In the genomic region with DNA sequence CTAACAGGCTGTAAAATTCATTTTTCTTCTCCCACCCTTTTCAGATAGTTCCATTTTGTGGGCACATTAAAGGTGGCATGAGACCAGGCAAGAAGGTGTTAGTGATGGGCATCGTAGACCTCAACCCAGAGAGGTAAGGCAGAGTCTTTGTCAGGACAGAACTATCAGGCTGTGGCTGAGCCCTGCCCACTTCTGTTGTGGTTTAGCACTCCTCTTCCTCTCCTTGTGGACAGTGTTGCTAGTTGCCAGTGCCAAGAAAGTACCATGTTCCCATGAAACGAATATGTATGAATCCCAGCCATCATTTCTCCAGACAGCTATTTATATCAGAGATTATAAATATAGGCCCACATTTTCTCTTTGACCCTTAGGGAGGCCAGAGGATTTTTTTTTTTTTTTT, we compare ENCODE assay signal across 8 cellular contexts. TPM values are rescaled to one million over a fixed set of nuclear protein-coding genes. Genes with fewer than 3 reads are reported as not detected.
A peak's percentile ranks its signal among the peaks of the same experiment; 100 is the strongest.
DNase-seq lines count a peak whose midpoint lies in the region; ATAC-seq and TF ChIP-seq lines count a peak whose summit lies in the region.

No MANE protein-coding gene starts in this region.

- H3K9ac ChIP-seq in BLaER1 treated with 17β-estradiol and CSF1 and Interleukin-3, amounts not matched to agents 10 nM and 100 nM, result no peak overlapping the region
- H3K9ac ChIP-seq in HUES48 (ENCODE audit: low read depth, low read length), result no peak overlapping the region

- POLR2A ChIA-PET in naive thymus-derived CD4-positive, alpha-beta T cell (lab: Charles Lee), result no interaction called here

- no peaks in the 10 kb centered on the region for H3K36me3 ChIP-seq in BLaER1 treated with 17β-estradiol and CSF1 and Interleukin-3, amounts not matched to agents 10 nM and 100 nM
- H3K36me3 ChIP-seq in HUES48 (ENCODE audit: control insufficient read depth, insufficient read depth, low read length), result peaks cover 47% of the 10 kb centered on the region
- no peaks in the 10 kb centered on the region for H3K36me3 ChIP-seq in breast epithelium
- H3K36me3 ChIP-seq in naive thymus-derived CD4-positive, alpha-beta T cell (ENCODE audit: control insufficient read depth in 2 of 3, insufficient read depth in 3 of 3, low read length in 3 of 3), result no peaks in the 10 kb centered on the region

- H3K4me1 Mint-ChIP-seq in naive thymus-derived CD4-positive, alpha-beta T cell, result peaks cover 0 to 16% (median 11%) of the 10 kb centered on the region in 7 donors

- no peak overlapping the region for H3K27ac ChIP-seq in BLaER1 treated with 17β-estradiol and CSF1 and Interleukin-3, amounts not matched to agents 10 nM and 100 nM
- H3K27ac ChIP-seq in HUES48 (ENCODE audit: low read depth, low read length) (no peak overlapping the region), breast epithelium (peak overlapping the region; percentile 97 to 99)
- no peak overlapping the region for H3K27ac ChIP-seq in naive thymus-derived CD4-positive, alpha-beta T cell (ENCODE audit: low read depth, low read length)

- peak overlapping the region in 10 of 11 experiments; percentile 21 to 97 (median 96); a peak in 9 of 22 replicates for H3K4me2 ChIP-seq in BLaER1 treated with 17β-estradiol and CSF1 and Interleukin-3, amounts not matched to agents 10 nM and 100 nM

- DNase-seq in breast epithelium (ENCODE audit: low spot score in 2 of 2), result no peak
- no peak for DNase-seq in naive thymus-derived CD4-positive, alpha-beta T cell
- DNase-seq in NK-92 treated with Interleukin-12 subunit alpha and Interleukin-12 subunit beta, amount 100 ng/mL, for 24 hours (lab: John Stamatoyannopoulos, UW), result no peak
- no peak for DNase-seq in NOMO-1 (lab: John Stamatoyannopoulos, UW; ENCODE audit: unreplicated experiment in 2 of 2)
- no peak for DNase-seq in NCI-H1930 (lab: John Stamatoyannopoulos, UW)
- DNase-seq in NCI-H526 (lab: John Stamatoyannopoulos, UW), result no peak

- peaks cover 0 to 3% (median 0%) of the 10 kb centered on the region in 11 donors for H3K9me3 Mint-ChIP-seq in naive thymus-derived CD4-positive, alpha-beta T cell

- peak overlapping the region; percentile 75 to 91 (median 86) for H3K4me3 Mint-ChIP-seq in naive thymus-derived CD4-positive, alpha-beta T cell

- TF ChIP-seq POLR2A in breast epithelium (IDR thresholded peaks at IDR 0.05), result no peak

- peaks cover 0 to 50% (median 8%) of the 10 kb centered on the region in 5 donors for H3K27me3 Mint-ChIP-seq in naive thymus-derived CD4-positive, alpha-beta T cell

- H3K27ac Mint-ChIP-seq in naive thymus-derived CD4-positive, alpha-beta T cell, result peak overlapping the region in 4 of 9 donors; percentile 34 to 62 (median 56)

- H3K27me3 ChIP-seq in BLaER1 treated with 17β-estradiol and CSF1 and Interleukin-3, amounts not matched to agents 10 nM and 100 nM, result peaks cover 17 to 41% (median 27%) of the 10 kb centered on the region in 11 experiments; a peak in 21 of 22 replicates
- H3K27me3 ChIP-seq in HUES48 (ENCODE audit: control insufficient read depth, insufficient read depth, low read length), result no peaks in the 10 kb centered on the region
- H3K27me3 ChIP-seq in breast epithelium, result no peaks in the 10 kb centered on the region
- H3K27me3 ChIP-seq in naive thymus-derived CD4-positive, alpha-beta T cell (ENCODE audit: control insufficient read depth in 2 of 2, insufficient read depth in 2 of 2, low read length in 2 of 2), result peaks cover 0 to 2% of the 10 kb centered on the region in 2 donors

- intact Hi-C loops in breast epithelium (cut with DNase I; ENCODE audit: low total_unique reads), result no loop called here
- intact Hi-C loops in naive thymus-derived CD4-positive, alpha-beta T cell (cut with micrococcal nuclease), result no loop called here

- ATAC-seq in naive thymus-derived CD4-positive, alpha-beta T cell, result no peak

- CTCF ChIA-PET in naive thymus-derived CD4-positive, alpha-beta T cell (lab: Charles Lee), result no interaction called here

- H3K4me1 ChIP-seq in BLaER1 treated with 17β-estradiol and CSF1 and Interleukin-3, amounts not matched to agents 10 nM and 100 nM, result peaks cover 13 to 24% (median 20%) of the 10 kb centered on the region in 10 experiments
- H3K4me1 ChIP-seq in HUES48 (ENCODE audit: control insufficient read depth, insufficient read depth, low read length) (peaks cover 21% of the 10 kb centered on the region), breast epithelium (no peaks in the 10 kb centered on the region)
- H3K4me1 ChIP-seq in naive thymus-derived CD4-positive, alpha-beta T cell (ENCODE audit: control insufficient read depth in 2 of 2, insufficient read depth in 2 of 2, low read length in 2 of 2), result peaks cover 0 to 4% of the 10 kb centered on the region in 2 donors

- H3K36me3 Mint-ChIP-seq in naive thymus-derived CD4-positive, alpha-beta T cell, result no peaks in the 10 kb centered on the region

- H3K4me3 ChIP-seq in BLaER1 treated with 17β-estradiol and CSF1 and Interleukin-3, amounts not matched to agents 10 nM and 100 nM, result 0 out of 20 replicates have a peak overlapping the region, but pooled peaks of 1 of the 10 experiments have one; percentile 71
- H3K4me3 ChIP-seq in HUES48 (ENCODE audit: low read depth, low read length), result peak overlapping the region; percentile 81
- H3K4me3 ChIP-seq in breast epithelium, result peak overlapping the region in 2 of 3 donors; percentile 83
- no peak overlapping the region for H3K4me3 ChIP-seq in naive thymus-derived CD4-positive, alpha-beta T cell (ENCODE audit: low read length)

- TF ChIP-seq CTCF in breast epithelium (IDR thresholded peaks at IDR 0.05), result peak in 1 of 3 donors; percentile 8

- no peaks in the 10 kb centered on the region for H4K20me1 ChIP-seq in BLaER1 treated with 17β-estradiol and CSF1 and Interleukin-3, amounts not matched to agents 10 nM and 100 nM

- H3K9me3 ChIP-seq in BLaER1 treated with 17β-estradiol and CSF1 and Interleukin-3, amounts not matched to agents 10 nM and 100 nM (replicated peaks in 1 of 11), result no peaks in the 10 kb centered on the region
- H3K9me3 ChIP-seq in HUES48 (ENCODE audit: control insufficient read depth, insufficient read depth, low read length) (no peaks in the 10 kb centered on the region), breast epithelium (no peaks in the 10 kb centered on the region)
- H3K9me3 ChIP-seq in naive thymus-derived CD4-positive, alpha-beta T cell (ENCODE audit: control insufficient read depth in 2 of 3, low read length in 3 of 3), result no peaks in the 10 kb centered on the region

RNA-seq across cellular contexts. Expression of gene LGALSL, which starts 1.6 kb away (rescaled TPM):
- 10 to 100 TPM in 2 of 3 donors, 1 to 10 TPM in 1; 9.4 to 16.7 (median 16.5) TPM for total RNA-seq in breast epithelium
- 1 to 10 TPM in 2 of 5 experiments, under 1 TPM in 2, not detected in 1; 0.11 to 1.5 (median 0.72) TPM for total RNA-seq in naive thymus-derived CD4-positive, alpha-beta T cell
- under 1 TPM; 0.20 to 0.58 TPM for polyA plus RNA-seq in naive thymus-derived CD4-positive, alpha-beta T cell

Comparison
In these comparisons a context has a peak if more than half of its experiments do, and no peak if none do; other contexts are left out.
1. H3K27ac ChIP-seq: peak in breast epithelium (2 of 2); none in BLaER1 treated with 17β-estradiol and CSF1 and Interleukin-3, amounts not matched to agents 10 nM and 100 nM (0 of 11), HUES48 (single experiment) and naive thymus-derived CD4-positive, alpha-beta T cell (single experiment).
2. RNA of gene LGALSL, which starts 1.6 kb away (total RNA-seq): 9.4 to 16.7 TPM in breast epithelium; 0.11 to 1.5 TPM in naive thymus-derived CD4-positive, alpha-beta T cell; every median in the first group is over 4 times any median in the second.